10 cellular contexts compared by ENCODE assay signal in the genomic region with DNA sequence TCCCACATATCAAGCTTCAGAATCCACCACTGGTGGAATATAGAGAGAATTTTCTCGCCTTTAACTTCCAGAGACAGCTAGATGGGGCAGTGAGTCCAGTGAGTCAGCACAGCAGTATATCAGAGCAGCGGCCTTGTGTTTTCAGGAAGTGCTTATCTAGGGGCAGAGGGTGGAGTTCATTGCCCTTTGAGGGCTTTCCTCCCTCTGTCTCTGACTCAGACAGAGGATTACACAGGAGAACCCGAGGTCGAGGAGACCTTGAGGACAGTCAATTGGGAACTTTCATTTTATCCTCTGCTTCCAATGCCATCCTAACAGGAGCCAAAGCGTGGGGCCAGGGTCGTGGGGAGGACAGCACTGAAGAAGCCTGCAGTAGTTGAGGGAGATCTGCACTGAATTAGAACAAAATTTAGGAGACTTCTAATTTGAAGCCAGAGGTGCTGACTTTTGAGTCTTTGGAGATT.
A peak's percentile ranks its signal among the peaks of the same experiment; 100 is the strongest.
DNase-seq lines count a peak whose midpoint lies in the region; ATAC-seq, FAIRE-seq and TF ChIP-seq lines count a peak whose summit lies in the region.
"Had no signal": no experiment of that assay in that cellular context is flagged by ENCODE, and none has a peak within 500 bp of the region (broad histone marks: within the 10 kb centered on the region; RNA-seq: fewer than 3 reads in every experiment).

No MANE protein-coding gene starts in this region.

- peak overlapping the region in 1 of 10 donors; percentile 1 for H3K4me3 ChIP-seq in heart right ventricle
- H3K4me3 ChIP-seq: skin epidermis had no signal

- no peaks in the 10 kb centered on the region for H3K9me3 ChIP-seq in heart right ventricle

- no peaks in the 10 kb centered on the region for H3K9me3 Mint-ChIP-seq in stimulated activated naive B cell treated with anti-CD40 and anti-IgM and Interleukin-4, amounts not matched to agents 10 μg/mL and 1 μg/mL and 100 μg/mL, for 72 hours

- TF ChIP-seq CTCF in heart right ventricle (IDR thresholded peaks at IDR 0.05) = peak in 4 of 9 donors; percentile 23 to 43 (median 32)

- H3K4me1 Mint-ChIP-seq in stimulated activated naive B cell treated with anti-CD40 and anti-IgM and Interleukin-4, amounts not matched to agents 10 μg/mL and 1 μg/mL and 100 μg/mL, for 72 hours = peaks cover 18 to 45% of the 10 kb centered on the region in 2 donors

- H3K27me3 ChIP-seq in heart right ventricle = no peaks in the 10 kb centered on the region

- WGBS in heart right ventricle, 2 donors = 27 to 31% methylated on average over 6 of the region's 6 CpGs

- peak overlapping the region in 9 of 10 donors; percentile 50 to 82 (median 69) for H3K27ac ChIP-seq in heart right ventricle

- no peaks in the 10 kb centered on the region for H3K36me3 Mint-ChIP-seq in stimulated activated naive B cell treated with anti-CD40 and anti-IgM and Interleukin-4, amounts not matched to agents 10 μg/mL and 1 μg/mL and 100 μg/mL, for 72 hours

- H3K27me3 Mint-ChIP-seq in stimulated activated naive B cell treated with anti-CD40 and anti-IgM and Interleukin-4, amounts not matched to agents 10 μg/mL and 1 μg/mL and 100 μg/mL, for 72 hours = no peaks in the 10 kb centered on the region

- H3K4me1 ChIP-seq in heart right ventricle = peaks cover 0 to 45% (median 28%) of the 10 kb centered on the region in 9 donors

- intact Hi-C loops in heart right ventricle (cut with DNase I) = loop anchor here in 2 of 10 donors (2.0 to 10.0 kb wide), 2 partner anchors 48 to 64 kb away; no protein-coding TSS in a partner anchor

- DNase-seq in SIG-M5 treated with dmso at 0.1 percent for 504 hours (lab: John Stamatoyannopoulos, UW; ENCODE audit: unreplicated experiment) (peak; percentile 76), SIG-M5 (lab: John Stamatoyannopoulos, UW) (no peak), HTR-8/SVneo (ENCODE audit: insufficient read length, low spot score) (peak; percentile 37), heart right ventricle (peak in 1 of 2 donors; percentile 40), NCI-H1417 treated with DMSO at 0.1 percent for 48 hours (lab: John Stamatoyannopoulos, UW) (no peak), T1000 (lab: John Stamatoyannopoulos, UW) (no peak)
- DNase-seq in activated CD4-positive, alpha-beta T cell treated with anti-CD3 and anti-CD28 coated beads for 4 hours = peak; percentile 18 to 34
- peak; percentile 26 for DNase-seq in stimulated activated naive B cell treated with anti-CD40 and anti-IgM and Interleukin-4, amounts not matched to agents 10 μg/mL and 1 μg/mL and 100 μg/mL, for 72 hours

- peak overlapping the region; percentile 53 to 66 for H3K4me3 Mint-ChIP-seq in stimulated activated naive B cell treated with anti-CD40 and anti-IgM and Interleukin-4, amounts not matched to agents 10 μg/mL and 1 μg/mL and 100 μg/mL, for 72 hours

- ATAC-seq in heart right ventricle = peak; percentile 40 to 90 (median 72)
- peak; percentile 96 to 98 for ATAC-seq in stimulated activated naive B cell treated with anti-CD40 and anti-IgM and Interleukin-4, amounts not matched to agents 10 μg/mL and 1 μg/mL and 100 μg/mL, for 72 hours (replicated peaks)

- peak overlapping the region; percentile 59 for H3K27ac Mint-ChIP-seq in stimulated activated naive B cell treated with anti-CD40 and anti-IgM and Interleukin-4, amounts not matched to agents 10 μg/mL and 1 μg/mL and 100 μg/mL, for 72 hours

- no peaks in the 10 kb centered on the region for H3K36me3 ChIP-seq in heart right ventricle

- FAIRE-seq in HTR-8/SVneo (lab: Jason Lieb, UNC) = no peak
- FAIRE-seq: A204.1 had no signal

Comparison
In these comparisons a context has a peak if more than half of its experiments do, and no peak if none do; other contexts are left out.
1. DNase-seq: peak in SIG-M5 treated with dmso at 0.1 percent for 504 hours (single experiment), HTR-8/SVneo (single experiment), activated CD4-positive, alpha-beta T cell treated with anti-CD3 and anti-CD28 coated beads for 4 hours (2 of 2) and stimulated activated naive B cell treated with anti-CD40 and anti-IgM and Interleukin-4, amounts not matched to agents 10 μg/mL and 1 μg/mL and 100 μg/mL, for 72 hours (single experiment); none in SIG-M5 (single experiment), NCI-H1417 treated with DMSO at 0.1 percent for 48 hours (single experiment) and T1000 (single experiment).